ENCODE assay signal across 8 cellular contexts in genomic region chr1:167936068-167936929, GRCh38. TPM values are rescaled to one million over a fixed set of nuclear protein-coding genes. Genes with fewer than 3 reads are reported as not detected.
DNase-seq lines count a peak whose midpoint lies in the region; ATAC-seq lines count a peak whose summit lies in the region.

A gene with protein sequence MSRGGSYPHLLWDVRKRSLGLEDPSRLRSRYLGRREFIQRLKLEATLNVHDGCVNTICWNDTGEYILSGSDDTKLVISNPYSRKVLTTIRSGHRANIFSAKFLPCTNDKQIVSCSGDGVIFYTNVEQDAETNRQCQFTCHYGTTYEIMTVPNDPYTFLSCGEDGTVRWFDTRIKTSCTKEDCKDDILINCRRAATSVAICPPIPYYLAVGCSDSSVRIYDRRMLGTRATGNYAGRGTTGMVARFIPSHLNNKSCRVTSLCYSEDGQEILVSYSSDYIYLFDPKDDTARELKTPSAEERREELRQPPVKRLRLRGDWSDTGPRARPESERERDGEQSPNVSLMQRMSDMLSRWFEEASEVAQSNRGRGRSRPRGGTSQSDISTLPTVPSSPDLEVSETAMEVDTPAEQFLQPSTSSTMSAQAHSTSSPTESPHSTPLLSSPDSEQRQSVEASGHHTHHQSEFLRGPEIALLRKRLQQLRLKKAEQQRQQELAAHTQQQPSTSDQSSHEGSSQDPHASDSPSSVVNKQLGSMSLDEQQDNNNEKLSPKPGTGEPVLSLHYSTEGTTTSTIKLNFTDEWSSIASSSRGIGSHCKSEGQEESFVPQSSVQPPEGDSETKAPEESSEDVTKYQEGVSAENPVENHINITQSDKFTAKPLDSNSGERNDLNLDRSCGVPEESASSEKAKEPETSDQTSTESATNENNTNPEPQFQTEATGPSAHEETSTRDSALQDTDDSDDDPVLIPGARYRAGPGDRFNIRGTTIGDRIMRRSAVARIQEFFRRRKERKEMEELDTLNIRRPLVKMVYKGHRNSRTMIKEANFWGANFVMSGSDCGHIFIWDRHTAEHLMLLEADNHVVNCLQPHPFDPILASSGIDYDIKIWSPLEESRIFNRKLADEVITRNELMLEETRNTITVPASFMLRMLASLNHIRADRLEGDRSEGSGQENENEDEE (plus strand): TSS chr1:167936683. CDS start chr1:167936912, 229 bp downstream.

- H3K14ac ChIP-seq in mesenchymal stem cell (ENCODE audit: low read length in 2 of 2) = peak within 1 kb of the TSS; percentile 86 to 89

- H3K27me3 Mint-ChIP-seq in activated CD8-positive, alpha-beta memory T cell treated with anti-CD3 and anti-CD28 coated beads, Interleukin-2, amount 10 ng/mL, durations not matched to agents 7 days and 5 days = no peaks in the 10 kb centered on the region

- peak within 1 kb of the TSS; percentile 95 for H3K9ac ChIP-seq in NT2/D1 (ENCODE audit: insufficient read length, low read depth)
- peak within 1 kb of the TSS; percentile 92 for H3K9ac ChIP-seq in endocrine pancreas (ENCODE audit: control insufficient read depth, insufficient read depth, low read length)
- peak within 1 kb of the TSS; percentile 96 for H3K9ac ChIP-seq in mesenchymal stem cell (ENCODE audit: low read length)

- peak within 1 kb of the TSS in 1 of 2 experiments; percentile 94 for H3K23ac ChIP-seq in mesenchymal stem cell (ENCODE audit: low read length in 2 of 2)

- peak within 1 kb of the TSS; percentile 94 for H4K91ac ChIP-seq in mesenchymal stem cell (ENCODE audit: low read length)

- peaks cover 5% of the 10 kb centered on the region for H3K36me3 Mint-ChIP-seq in activated CD8-positive, alpha-beta memory T cell treated with anti-CD3 and anti-CD28 coated beads, Interleukin-2, amount 10 ng/mL, durations not matched to agents 7 days and 5 days

- CTCF ChIA-PET in activated CD8-positive, alpha-beta memory T cell treated with anti-CD3 and anti-CD28 coated beads, Interleukin-2, amount 10 ng/mL, durations not matched to agents 7 days and 5 days (lab: Charles Lee) = interaction anchor here (0.9 to 3.4 kb wide), 8 partner anchors 14 to 244 kb away, joined by 3 to 26 read pairs (median 4); no protein-coding TSS in a partner anchor

- 0% methylated on average over 25 of the region's 58 CpGs for WGBS in mesenchymal stem cell

- peak within 1 kb of the TSS; percentile 94 for H2BK15ac ChIP-seq in mesenchymal stem cell (ENCODE audit: low read depth, poor library complexity, severe bottlenecking)

- H2AK5ac ChIP-seq in mesenchymal stem cell (ENCODE audit: low read length, severe bottlenecking) = peak within 1 kb of the TSS; percentile 90

- no peaks in the 10 kb centered on the region for H3K9me3 Mint-ChIP-seq in activated CD8-positive, alpha-beta memory T cell treated with anti-CD3 and anti-CD28 coated beads, Interleukin-2, amount 10 ng/mL, durations not matched to agents 7 days and 5 days (ENCODE audit: low read depth)

- H2BK12ac ChIP-seq in mesenchymal stem cell (ENCODE audit: low read length in 2 of 2) = peak within 1 kb of the TSS; percentile 71 to 91

- H3K4me3 ChIP-seq in NT2/D1 (ENCODE audit: insufficient read length, low read depth) (peak within 1 kb of the TSS; percentile 95), endocrine pancreas (ENCODE audit: control insufficient read depth, insufficient read depth, low read length) (peak within 1 kb of the TSS; percentile 96), mesenchymal stem cell (ENCODE audit: insufficient read depth in 1 of 2, low read depth in 1 of 2, low read length in 2 of 2) (peak within 1 kb of the TSS; percentile 79 to 95)

- peak; percentile 96 for DNase-seq in COR-L47 (lab: John Stamatoyannopoulos, UW)
- peak; percentile 57 to 99 (median 95) for DNase-seq in HUDEP-2 (lab: John Stamatoyannopoulos, UW; ENCODE audit: unreplicated experiment in 76 of 76)
- peak; percentile 99 for DNase-seq in NT2/D1 (ENCODE audit: low read depth, low spot score)
- peak; percentile 98 for DNase-seq in activated CD8-positive, alpha-beta memory T cell treated with anti-CD3 and anti-CD28 coated beads, Interleukin-2, amount 10 ng/mL, durations not matched to agents 7 days and 5 days
- DNase-seq in mesenchymal stem cell = peak; percentile 99
- DNase-seq in stimulated activated CD8-positive, alpha-beta memory T cell treated with anti-CD3 and anti-CD28 coated beads, Interleukin-12 subunit alpha, Interleukin-12 subunit beta, amount 100 ng/mL, for 4 hours (ENCODE audit: low read depth) = peak; percentile 97

- H2BK5ac ChIP-seq in mesenchymal stem cell (ENCODE audit: low read depth, low read length, poor library complexity, severe bottlenecking) = peak within 1 kb of the TSS; percentile 96

- peak within 1 kb of the TSS; percentile 98 for H2BK120ac ChIP-seq in mesenchymal stem cell (ENCODE audit: low read depth, low read length)

- peak within 1 kb of the TSS; percentile 97 for H3K27ac Mint-ChIP-seq in activated CD8-positive, alpha-beta memory T cell treated with anti-CD3 and anti-CD28 coated beads, Interleukin-2, amount 10 ng/mL, durations not matched to agents 7 days and 5 days

- H3K18ac ChIP-seq in mesenchymal stem cell (ENCODE audit: low read depth in 1 of 2, low read length in 2 of 2) = peak within 1 kb of the TSS; percentile 95 to 99

- H3K36me3 ChIP-seq in NT2/D1 (ENCODE audit: insufficient read depth, insufficient read length, low read length) = no peaks in the 10 kb centered on the region
- H3K36me3 ChIP-seq in endocrine pancreas (ENCODE audit: control insufficient read depth, insufficient read depth, low read length) = no peaks in the 10 kb centered on the region
- H3K36me3 ChIP-seq in mesenchymal stem cell (ENCODE audit: control insufficient read depth in 1 of 2, insufficient read depth in 2 of 2, low read depth in 1 of 2, low read length in 2 of 2) = no peaks in the 10 kb centered on the region

- H3K4me1 Mint-ChIP-seq in activated CD8-positive, alpha-beta memory T cell treated with anti-CD3 and anti-CD28 coated beads, Interleukin-2, amount 10 ng/mL, durations not matched to agents 7 days and 5 days = peaks cover 32% of the 10 kb centered on the region

- H3K4ac ChIP-seq in mesenchymal stem cell (ENCODE audit: low read depth in 1 of 2, low read length in 2 of 2) = peak within 1 kb of the TSS; percentile 95 to 99

- H3K4me3 Mint-ChIP-seq in activated CD8-positive, alpha-beta memory T cell treated with anti-CD3 and anti-CD28 coated beads, Interleukin-2, amount 10 ng/mL, durations not matched to agents 7 days and 5 days = peak within 1 kb of the TSS; percentile 91

- peak within 1 kb of the TSS; percentile 67 for H2AFZ ChIP-seq in mesenchymal stem cell (ENCODE audit: low read depth, low read length)

- H3K9me3 ChIP-seq in NT2/D1 (ENCODE audit: insufficient read depth, low read length) (no peaks in the 10 kb centered on the region), endocrine pancreas (ENCODE audit: control insufficient read depth, low read length) (no peaks in the 10 kb centered on the region), mesenchymal stem cell (ENCODE audit: control insufficient read depth, low read length) (no peaks in the 10 kb centered on the region)

- ATAC-seq in GM21381 (IDR thresholded peaks at IDR 0.05; ENCODE audit: unreplicated experiment) = peak; percentile 75
- peak; percentile 84 for ATAC-seq in activated CD8-positive, alpha-beta memory T cell treated with anti-CD3 and anti-CD28 coated beads, Interleukin-2, amount 10 ng/mL, durations not matched to agents 7 days and 5 days

- H3K4me2 ChIP-seq in mesenchymal stem cell (ENCODE audit: low read length, poor library complexity, severe bottlenecking) = peak within 1 kb of the TSS; percentile 88

- peak within 1 kb of the TSS; percentile 100 for H3K27ac ChIP-seq in mesenchymal stem cell (ENCODE audit: low read length, poor library complexity, severe bottlenecking)

- peak within 1 kb of the TSS; percentile 95 for H4K8ac ChIP-seq in mesenchymal stem cell (ENCODE audit: low read length)

- no peaks in the 10 kb centered on the region for H3K79me1 ChIP-seq in mesenchymal stem cell (replicated peaks; ENCODE audit: low read length, poor library complexity, severe bottlenecking)

- H3K4me1 ChIP-seq in NT2/D1 (ENCODE audit: insufficient read depth, insufficient read length) (no peaks in the 10 kb centered on the region), endocrine pancreas (ENCODE audit: control insufficient read depth, insufficient read depth, low read length) (peaks cover 24% of the 10 kb centered on the region), mesenchymal stem cell (ENCODE audit: control insufficient read depth, insufficient read depth, low read depth, low read length) (no peaks in the 10 kb centered on the region)

- H3K27me3 ChIP-seq in NT2/D1 (ENCODE audit: insufficient read depth, insufficient read length) = no peaks in the 10 kb centered on the region
- H3K27me3 ChIP-seq in endocrine pancreas (ENCODE audit: control insufficient read depth, insufficient read depth, low read length) = no peaks in the 10 kb centered on the region
- H3K27me3 ChIP-seq in mesenchymal stem cell (ENCODE audit: control insufficient read depth in 1 of 2, insufficient read depth in 1 of 2, low read length in 2 of 2) = no peaks in the 10 kb centered on the region

RNA-seq across cellular contexts. Expression of the gene that starts here (rescaled TPM):
- 10 to 100 TPM; 27.5 to 31.1 TPM for total RNA-seq in activated CD8-positive, alpha-beta memory T cell treated with anti-CD3 and anti-CD28 coated beads, Interleukin-2, amount 10 ng/mL, durations not matched to agents 7 days and 5 days
- 49.1 TPM for polyA plus RNA-seq in mesenchymal stem cell (2013, experiment 1 of 2)
- polyA plus RNA-seq in mesenchymal stem cell (2013, experiment 2 of 2) = 50.1 TPM

Comparison
In these comparisons a context has a peak if more than half of its experiments do, and no peak if none do; other contexts are left out.
1. Peak in every context shown above with its lines: DNase-seq, ATAC-seq, H3K4me3 ChIP-seq and H3K27ac ChIP-seq.